10 cellular contexts compared by ENCODE assay signal in genomic region chr1:16006552-16007485, GRCh38. TPM values are rescaled to one million over a fixed set of nuclear protein-coding genes. Genes with fewer than 3 reads are reported as not detected.
A peak's percentile ranks its signal among the peaks of the same experiment; 100 is the strongest.
DNase-seq lines count a peak whose midpoint lies in the region; ATAC-seq and TF ChIP-seq lines count a peak whose summit lies in the region.
"Had no signal": no experiment of that assay in that cellular context is flagged by ENCODE, and none has a peak within 500 bp of the region (broad histone marks: within the 10 kb centered on the region; RNA-seq: fewer than 3 reads in every experiment).

No MANE protein-coding gene starts in this region.

- no peaks in the 10 kb centered on the region for H3K27me3 ChIP-seq in SK-N-SH (ENCODE audit: insufficient read depth)

- POLR2A ChIA-PET in SK-N-SH (lab: Yijun Ruan, JAX), result no interaction called here

- CTCF ChIA-PET in SK-N-SH (lab: Yijun Ruan, JAX), result interaction anchor here (1.0 to 6.1 kb wide), 14 partner anchors 11 to 215 kb away, joined by 3 to 58 read pairs (median 4); partner anchors contain the start of genes FAM131C and HSPB7

- intact Hi-C loops in activated T-helper 2 cell treated with anti-CD3 and anti-CD28 coated beads, Interferon-gamma antibody, Interleukin-2, Interleukin-4, amounts not matched to agents 10 μg/mL and 5 μg/mL and 100 μg/mL, durations not matched to agents 14 hours and 24 hours and 36 hours (cut with micrococcal nuclease), result loop anchor here (5.0 kb wide), 1 partner anchor 215 kb away; no protein-coding TSS in a partner anchor
- intact Hi-C loops in mucosa of descending colon (cut with DNase I, micrococcal nuclease), result loop anchor here in 1 of 2 donors (10.0 kb wide), 1 partner anchor 48 kb away; no protein-coding TSS in a partner anchor

- DNase-seq in SK-N-SH (no peak), HFFc6 (peak; percentile 53), mucosa of descending colon (peak in 1 of 3 donors; percentile 12), NCI-H1436 treated with DMSO at 0.1 percent for 48 hours (lab: John Stamatoyannopoulos, UW) (no peak), dermis blood vessel endothelial cell (no peak)
- no peak for DNase-seq in activated T-helper 2 cell treated with anti-CD3 and anti-CD28 coated beads, Interferon-gamma antibody, Interleukin-2, Interleukin-4, amounts not matched to agents 10 μg/mL and 5 μg/mL and 100 μg/mL, durations not matched to agents 14 hours and 24 hours and 36 hours (ENCODE audit: low spot score)
- DNase-seq: NCI-H2081 treated with DMSO at 0.1 percent for 48 hours had no signal

- H3K4me3 ChIP-seq in SK-N-SH (ENCODE audit: low read depth in 2 of 2, low read length in 1 of 2), result no peak overlapping the region
- no peak overlapping the region for H3K4me3 ChIP-seq in mucosa of descending colon

- H4K20me1 ChIP-seq in SK-N-SH (ENCODE audit: insufficient read depth), result no peaks in the 10 kb centered on the region

- H3K27me3 Mint-ChIP-seq in HFFc6 (ENCODE audit: insufficient read depth), result peaks cover 7% of the 10 kb centered on the region
- no peaks in the 10 kb centered on the region for H3K27me3 Mint-ChIP-seq in activated T-helper 2 cell treated with anti-CD3 and anti-CD28 coated beads, Interferon-gamma antibody, Interleukin-2, Interleukin-4, amounts not matched to agents 10 μg/mL and 5 μg/mL and 100 μg/mL, durations not matched to agents 14 hours and 24 hours and 36 hours (ENCODE audit: low read depth)

- no peaks in the 10 kb centered on the region for H3K79me2 ChIP-seq in SK-N-SH (ENCODE audit: insufficient read depth)

- no peaks in the 10 kb centered on the region for H3K9me3 ChIP-seq in SK-N-SH
- H3K9me3 ChIP-seq in mucosa of descending colon, result no peaks in the 10 kb centered on the region

- no peak overlapping the region for H3K9ac ChIP-seq in SK-N-SH

- H3K36me3 Mint-ChIP-seq in HFFc6 (ENCODE audit: low read depth), result no peaks in the 10 kb centered on the region
- H3K36me3 Mint-ChIP-seq in activated T-helper 2 cell treated with anti-CD3 and anti-CD28 coated beads, Interferon-gamma antibody, Interleukin-2, Interleukin-4, amounts not matched to agents 10 μg/mL and 5 μg/mL and 100 μg/mL, durations not matched to agents 14 hours and 24 hours and 36 hours (ENCODE audit: low read depth), result no peaks in the 10 kb centered on the region

- TF ChIP-seq RAD21 in SK-N-SH (IDR thresholded peaks at IDR 0.05; ENCODE audit: low read length), result peak; percentile 19; the same call in 1 of the 2 replicates

- peaks cover 22% of the 10 kb centered on the region for H3K4me1 Mint-ChIP-seq in HFFc6 (ENCODE audit: low read depth)
- peaks cover 9% of the 10 kb centered on the region for H3K4me1 Mint-ChIP-seq in activated T-helper 2 cell treated with anti-CD3 and anti-CD28 coated beads, Interferon-gamma antibody, Interleukin-2, Interleukin-4, amounts not matched to agents 10 μg/mL and 5 μg/mL and 100 μg/mL, durations not matched to agents 14 hours and 24 hours and 36 hours (ENCODE audit: low read depth)

- TF ChIP-seq EP300 in SK-N-SH (IDR thresholded peaks at IDR 0.05; ENCODE audit: borderline replicate concordance in 1 of 2, low read depth in 1 of 2, low read length in 1 of 2), result no peak

- H3K4me2 ChIP-seq in SK-N-SH, result no peak overlapping the region

- no peak overlapping the region for H2AFZ ChIP-seq in SK-N-SH (ENCODE audit: low read depth)

- H3K4me3 Mint-ChIP-seq in HFFc6, result no peak overlapping the region
- H3K4me3 Mint-ChIP-seq in activated T-helper 2 cell treated with anti-CD3 and anti-CD28 coated beads, Interferon-gamma antibody, Interleukin-2, Interleukin-4, amounts not matched to agents 10 μg/mL and 5 μg/mL and 100 μg/mL, durations not matched to agents 14 hours and 24 hours and 36 hours (ENCODE audit: low read depth), result no peak overlapping the region

- H3K27ac ChIP-seq in SK-N-SH (ENCODE audit: low read depth in 2 of 2, low read length in 1 of 2), result no peak overlapping the region

- WGBS in SK-N-SH (ENCODE audit: low lambda C conversion rate), result 66% methylated on average over 9 of the region's 9 CpGs

- H3K4me1 ChIP-seq in SK-N-SH (ENCODE audit: control insufficient read depth in 1 of 2, insufficient read depth in 2 of 2, low read depth in 1 of 2, low read length in 1 of 2) (no peaks in the 10 kb centered on the region; a peak in 1 of 4 replicates), mucosa of descending colon (ENCODE audit: low read depth) (no peaks in the 10 kb centered on the region)

- no peaks in the 10 kb centered on the region for H3K9me3 Mint-ChIP-seq in HFFc6
- no peaks in the 10 kb centered on the region for H3K9me3 Mint-ChIP-seq in activated T-helper 2 cell treated with anti-CD3 and anti-CD28 coated beads, Interferon-gamma antibody, Interleukin-2, Interleukin-4, amounts not matched to agents 10 μg/mL and 5 μg/mL and 100 μg/mL, durations not matched to agents 14 hours and 24 hours and 36 hours

- H3K36me3 ChIP-seq in SK-N-SH (replicated peaks in 1 of 2; ENCODE audit: control insufficient read depth in 1 of 2, insufficient read depth in 2 of 2, low read length in 1 of 2) (no peaks in the 10 kb centered on the region), mucosa of descending colon (ENCODE audit: low read depth) (no peaks in the 10 kb centered on the region)

- H3F3A ChIP-seq in SK-N-SH (replicated peaks; ENCODE audit: insufficient read depth), result no peaks in the 10 kb centered on the region

- H3K9me2 ChIP-seq in SK-N-SH, result no peaks in the 10 kb centered on the region

- ATAC-seq in SK-N-SH treated with all-trans-retinoic acid at 6 μM for 48 hours, result no peak
- ATAC-seq in mucosa of descending colon, result peak; percentile 46
- ATAC-seq in HG03135 (IDR thresholded peaks at IDR 0.05; ENCODE audit: unreplicated experiment), result no peak

- no peak overlapping the region for H3K27ac Mint-ChIP-seq in HFFc6
- H3K27ac Mint-ChIP-seq in activated T-helper 2 cell treated with anti-CD3 and anti-CD28 coated beads, Interferon-gamma antibody, Interleukin-2, Interleukin-4, amounts not matched to agents 10 μg/mL and 5 μg/mL and 100 μg/mL, durations not matched to agents 14 hours and 24 hours and 36 hours, result peak overlapping the region; percentile 22

- peak; percentile 38; the same call in 1 of the 2 replicates for TF ChIP-seq CTCF in SK-N-SH (IDR thresholded peaks at IDR 0.05)
- peak; percentile 68 for TF ChIP-seq CTCF in HFFc6 (IDR thresholded peaks at IDR 0.05)
- no peak for TF ChIP-seq CTCF in mucosa of descending colon (IDR thresholded peaks at IDR 0.05)

TF ChIP-seq in SK-N-SH, 30 proteins besides CTCF, POLR2A, EP300 and RAD21 (continues in another document):
- TF ChIP-seq TEAD4 (IDR thresholded peaks at IDR 0.05; ENCODE audit: borderline replicate concordance, insufficient read depth), result no peak

RNA-seq across cellular contexts. Expression of gene SRARP, which starts 2.8 kb away (rescaled TPM):
- not detected in 2 replicates for polyA plus RNA-seq in SK-N-SH (2012; rRNA removed)
- not detected in 2 replicates for polyA plus RNA-seq in SK-N-SH (2012; cell fraction: cytosol; rRNA removed)
- not detected in 2 replicates for polyA plus RNA-seq in SK-N-SH (2012; cell fraction: nucleus; rRNA removed)
- total RNA-seq in HFFc6 (2021; fragmentation: NEBNext Ultra II Directional; extraction: Animal tissue kit (Norgen Biotek cat#: 25700)), result not detected
- not detected in 2 replicates for total RNA-seq in activated T-helper 2 cell treated with anti-CD3 and anti-CD28 coated beads, Interferon-gamma antibody, Interleukin-2, Interleukin-4, amounts not matched to agents 10 μg/mL and 5 μg/mL and 100 μg/mL, durations not matched to agents 14 hours and 24 hours and 36 hours
- total RNA-seq in mucosa of descending colon (not detected), dermis blood vessel endothelial cell (0.28 and 0.51 TPM in 2 replicates)
- polyA plus RNA-seq: AG04450 had no signal

RNA-seq across cellular contexts. Expression of gene HSPB7, which starts 11.0 kb away (rescaled TPM):
- polyA plus RNA-seq in SK-N-SH (2012; rRNA removed), result 0.05 and 0.23 TPM in 2 replicates
- 0.03 and 0.08 TPM in 2 replicates for polyA plus RNA-seq in SK-N-SH (2012; cell fraction: cytosol; rRNA removed)
- 0.06 and 0.11 TPM in 2 replicates for polyA plus RNA-seq in SK-N-SH (2012; cell fraction: nucleus; rRNA removed)
- total RNA-seq in HFFc6 (2021; fragmentation: NEBNext Ultra II Directional; extraction: Animal tissue kit (Norgen Biotek cat#: 25700)), result 10 to 100 TPM; 15.5 to 40.6 (median 33.0) TPM
- not detected in 2 replicates for total RNA-seq in activated T-helper 2 cell treated with anti-CD3 and anti-CD28 coated beads, Interferon-gamma antibody, Interleukin-2, Interleukin-4, amounts not matched to agents 10 μg/mL and 5 μg/mL and 100 μg/mL, durations not matched to agents 14 hours and 24 hours and 36 hours
- total RNA-seq in mucosa of descending colon (10 to 100 TPM in 2 of 3 donors, 1 to 10 TPM in 1; 1.5 to 78.0 (median 13.0) TPM), dermis blood vessel endothelial cell (not detected in 2 replicates)

RNA-seq across cellular contexts. Expression of gene CLCNKA, which starts 15.0 kb away (rescaled TPM):
- polyA plus RNA-seq in SK-N-SH (2012; rRNA removed), result 0.03 TPM in 2 replicates
- 0.01 TPM in 1 of 2 replicates, not detected in the other for polyA plus RNA-seq in SK-N-SH (2012; cell fraction: cytosol; rRNA removed)
- polyA plus RNA-seq in SK-N-SH (2012; cell fraction: nucleus; rRNA removed), result 0.24 and 0.46 TPM in 2 replicates
- total RNA-seq in HFFc6 (2021; fragmentation: NEBNext Ultra II Directional; extraction: Animal tissue kit (Norgen Biotek cat#: 25700)), result not detected
- not detected in 2 replicates for total RNA-seq in activated T-helper 2 cell treated with anti-CD3 and anti-CD28 coated beads, Interferon-gamma antibody, Interleukin-2, Interleukin-4, amounts not matched to agents 10 μg/mL and 5 μg/mL and 100 μg/mL, durations not matched to agents 14 hours and 24 hours and 36 hours
- total RNA-seq in mucosa of descending colon (1 to 10 TPM in 2 of 3 donors, not detected in 1; 1.3 to 3.4 TPM), dermis blood vessel endothelial cell (not detected in 2 replicates)
- polyA plus RNA-seq: AG04450 had no signal

RNA-seq across cellular contexts. Expression of gene ZBTB17, which starts 30.9 kb away (rescaled TPM):
- polyA plus RNA-seq in SK-N-SH (2012; rRNA removed), result 54.1 and 56.4 TPM in 2 replicates
- polyA plus RNA-seq in SK-N-SH (2012; cell fraction: cytosol; rRNA removed), result 13.7 and 23.4 TPM in 2 replicates
- 205 and 268 TPM in 2 replicates for polyA plus RNA-seq in SK-N-SH (2012; cell fraction: nucleus; rRNA removed)
- 10 to 100 TPM; 22.5 to 25.4 (median 24.1) TPM for total RNA-seq in HFFc6 (2021; fragmentation: NEBNext Ultra II Directional; extraction: Animal tissue kit (Norgen Biotek cat#: 25700))
- 65.7 and 67.8 TPM in 2 replicates for total RNA-seq in activated T-helper 2 cell treated with anti-CD3 and anti-CD28 coated beads, Interferon-gamma antibody, Interleukin-2, Interleukin-4, amounts not matched to agents 10 μg/mL and 5 μg/mL and 100 μg/mL, durations not matched to agents 14 hours and 24 hours and 36 hours
- total RNA-seq in mucosa of descending colon (10 to 100 TPM; 29.2 to 40.8 (median 34.6) TPM), dermis blood vessel endothelial cell (45.6 and 49.7 TPM in 2 replicates)

RNA-seq across cellular contexts. Expression of gene CLCNKB, which starts 36.8 kb away (rescaled TPM):
- polyA plus RNA-seq in SK-N-SH (2012; rRNA removed), result 0.37 and 0.41 TPM in 2 replicates
- 0.18 and 0.25 TPM in 2 replicates for polyA plus RNA-seq in SK-N-SH (2012; cell fraction: cytosol; rRNA removed)
- polyA plus RNA-seq in SK-N-SH (2012; cell fraction: nucleus; rRNA removed), result 2.0 and 2.4 TPM in 2 replicates
- under 1 TPM in 2 of 6 experiments, not detected in 4; 0.10 to 0.14 TPM for total RNA-seq in HFFc6 (2021; fragmentation: NEBNext Ultra II Directional; extraction: Animal tissue kit (Norgen Biotek cat#: 25700))
- not detected in 2 replicates for total RNA-seq in activated T-helper 2 cell treated with anti-CD3 and anti-CD28 coated beads, Interferon-gamma antibody, Interleukin-2, Interleukin-4, amounts not matched to agents 10 μg/mL and 5 μg/mL and 100 μg/mL, durations not matched to agents 14 hours and 24 hours and 36 hours
- total RNA-seq in mucosa of descending colon (1 to 10 TPM in 1 of 3 donors, not detected in 2; 1.2 TPM), dermis blood vessel endothelial cell (0.34 TPM in 1 of 2 replicates, not detected in the other)
